ENCODE assay signal across 15 cellular contexts in the genomic region with DNA sequence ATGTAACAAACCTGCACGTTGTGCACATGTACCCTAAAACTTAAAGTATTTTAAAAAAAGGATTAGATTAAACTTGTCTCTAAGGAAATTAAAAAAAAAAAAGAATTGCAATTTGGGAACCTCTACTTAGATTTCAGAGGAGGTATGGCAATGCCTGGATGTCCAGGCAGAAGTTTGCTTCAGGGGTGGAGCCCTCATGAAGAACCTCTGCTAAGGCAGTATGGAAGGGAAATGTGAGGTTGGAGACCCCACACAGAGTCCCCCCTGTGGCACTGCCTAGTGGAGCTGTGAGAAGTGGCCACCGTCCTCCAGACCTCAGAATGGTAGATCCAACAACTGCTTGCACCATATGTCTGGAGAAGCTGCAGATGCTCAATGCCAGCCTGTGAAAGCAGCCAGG.
"Had no signal": no experiment of that assay in that cellular context is flagged by ENCODE, and none has a peak within 500 bp of the region (broad histone marks: within the 10 kb centered on the region; RNA-seq: fewer than 3 reads in every experiment).

No MANE protein-coding gene starts in this region.

- H3K4me3 Mint-ChIP-seq: activated naive CD4-positive, alpha-beta T cell treated with anti-CD3 and anti-CD28 coated beads, Interleukin-2, amount 50 U/mL, for 24 hours; activated T-cell treated with anti-CD3 and anti-CD28 coated beads, Interleukin-2, amount 50 U/mL, for 4 hours; natural killer cell treated with Interleukin-12 subunit alpha and Interleukin-12 subunit beta and Interleukin-15 and Interleukin-18, amount 100 ng/mL, for 72 hours; stimulated activated memory B cell treated with anti-CD40 and anti-IgM and Interleukin-4, amounts not matched to agents 10 μg/mL and 1 μg/mL and 100 μg/mL, for 72 hours had no signal

- H3K9me3 ChIP-seq: colonic mucosa, thyroid gland had no signal

- H3K4me1 Mint-ChIP-seq: activated naive CD4-positive, alpha-beta T cell treated with anti-CD3 and anti-CD28 coated beads, Interleukin-2, amount 50 U/mL, for 24 hours; stimulated activated memory B cell treated with anti-CD40 and anti-IgM and Interleukin-4, amounts not matched to agents 10 μg/mL and 1 μg/mL and 100 μg/mL, for 72 hours had no signal

- H3K27me3 ChIP-seq: colonic mucosa, thyroid gland had no signal

- H3K36me3 ChIP-seq: colonic mucosa, thyroid gland had no signal

- H3K27ac ChIP-seq: colonic mucosa, thyroid gland had no signal

- DNase-seq: activated CD4-positive, CD25-positive, alpha-beta regulatory T cell treated with anti-CD3 and anti-CD28 coated beads, Interleukin-2, amount 50 U/mL, for 72 hours; activated effector memory CD4-positive, alpha-beta T cell treated with Interleukin-2 at 50 U/mL for 16 hours; activated T-cell treated with anti-CD3 and anti-CD28 coated beads, Interleukin-2, amount 50 U/mL, for 4 hours; amniotic stem cell; caudate nucleus; colonic mucosa; foreskin fibroblast; nucleus accumbens; posterior cingulate gyrus; stimulated activated CD4-positive, alpha-beta T cell treated with anti-CD3 and anti-CD28 coated beads, Interleukin-2, amount 100 ng/mL, for 48 hours; T1000; thyroid gland had no signal

- H3K4me3 ChIP-seq: colonic mucosa, thyroid gland had no signal

- H3K4me1 ChIP-seq: colonic mucosa, thyroid gland had no signal

- ATAC-seq: activated T-cell treated with anti-CD3 and anti-CD28 coated beads, Interleukin-2, amount 50 U/mL, for 4 hours; natural killer cell treated with Interleukin-12 subunit alpha and Interleukin-12 subunit beta and Interleukin-15 and Interleukin-18, amount 100 ng/mL, for 72 hours; stimulated activated memory B cell treated with anti-CD40 and anti-IgM and Interleukin-4, amounts not matched to agents 10 μg/mL and 1 μg/mL and 100 μg/mL, for 72 hours had no signal

- H3K27ac Mint-ChIP-seq: activated naive CD4-positive, alpha-beta T cell treated with anti-CD3 and anti-CD28 coated beads, Interleukin-2, amount 50 U/mL, for 24 hours; natural killer cell treated with Interleukin-12 subunit alpha and Interleukin-12 subunit beta and Interleukin-15 and Interleukin-18, amount 100 ng/mL, for 72 hours; stimulated activated memory B cell treated with anti-CD40 and anti-IgM and Interleukin-4, amounts not matched to agents 10 μg/mL and 1 μg/mL and 100 μg/mL, for 72 hours had no signal
